In genomic region chr9:114109106-114109505, GRCh38 we compare ENCODE assay signal across 1 cellular context.
TF ChIP-seq lines count a peak whose summit lies in the region.

No MANE protein-coding gene starts in this region.

TF ChIP-seq in IMR-90, 13 proteins besides CTCF, POLR2A, EP300 and RAD21:
- TF ChIP-seq FOS (IDR thresholded peaks at IDR 0.05; ENCODE audit: low read depth, low read length) = no peak
- TF ChIP-seq CEBPB (IDR thresholded peaks at IDR 0.05; ENCODE audit: low read depth, low read length) = no peak
- no peak for TF ChIP-seq NFE2L2 (IDR thresholded peaks at IDR 0.05; ENCODE audit: low read depth, low read length)
- TF ChIP-seq ELK1 (IDR thresholded peaks at IDR 0.05; ENCODE audit: borderline replicate concordance, low read depth, low read length) = no peak
- no peak for TF ChIP-seq BHLHE40 (IDR thresholded peaks at IDR 0.05; ENCODE audit: low read depth, low read length)
- TF ChIP-seq RCOR1 (IDR thresholded peaks at IDR 0.05; ENCODE audit: insufficient replicate concordance, low read length) = no peak
- no peak for TF ChIP-seq USF2 (IDR thresholded peaks at IDR 0.05; ENCODE audit: low read depth, low read length)
- no peak for TF ChIP-seq CHD1 (IDR thresholded peaks at IDR 0.05; ENCODE audit: low read depth, low read length)
- TF ChIP-seq MXI1 (IDR thresholded peaks at IDR 0.05; ENCODE audit: borderline replicate concordance, low read depth, low read length) = no peak
- no peak for TF ChIP-seq MAZ (IDR thresholded peaks at IDR 0.05; ENCODE audit: borderline replicate concordance, low read depth, low read length)
- no peak for TF ChIP-seq SMC3 (IDR thresholded peaks at IDR 0.05; ENCODE audit: low read depth, low read length)
- TF ChIP-seq MAFK (IDR thresholded peaks at IDR 0.05; ENCODE audit: low read depth, low read length) = no peak
- TF ChIP-seq RFX5 (IDR thresholded peaks at IDR 0.05; ENCODE audit: low read depth, low read length) = no peak
